ENCODE assay signal across 18 cellular contexts in genomic region chr4:23934223-23934622, GRCh38. TPM values are rescaled to one million over a fixed set of nuclear protein-coding genes. Genes with fewer than 3 reads are reported as not detected.
A peak's percentile ranks its signal among the peaks of the same experiment; 100 is the strongest.
DNase-seq lines count a peak whose midpoint lies in the region; ATAC-seq, FAIRE-seq and TF ChIP-seq lines count a peak whose summit lies in the region.
"Had no signal": no experiment of that assay in that cellular context is flagged by ENCODE, and none has a peak within 500 bp of the region (broad histone marks: within the 10 kb centered on the region; RNA-seq: fewer than 3 reads in every experiment).

No MANE protein-coding gene starts in this region.

- H3K4ac ChIP-seq in IMR-90 (ENCODE audit: low read depth, low read length), result 0 out of 2 replicates have a peak overlapping the region, but pooled peaks have one; percentile 23
- no peak overlapping the region for H3K4ac ChIP-seq in trophoblast cell (ENCODE audit: low read depth, low read length)

- H4K20me1 ChIP-seq in IMR-90 (ENCODE audit: insufficient read depth, low read length), result no peaks in the 10 kb centered on the region

- peak overlapping the region; percentile 22; the same call in 1 of the 2 replicates for H2BK20ac ChIP-seq in IMR-90 (ENCODE audit: low read depth, low read length)

- H2AK5ac ChIP-seq in IMR-90 (ENCODE audit: low read depth, low read length), result peak overlapping the region; percentile 3; the same call in 1 of the 2 replicates
- no peak overlapping the region for H2AK5ac ChIP-seq in trophoblast cell (ENCODE audit: low read length)

- in situ Hi-C loops in IMR-90 (cut with MboI; ENCODE audit: low sequenced_read_pairs), result no loop called here

- no peak overlapping the region for H3K56ac ChIP-seq in IMR-90 (ENCODE audit: extremely low read depth, insufficient read depth, low read length)

- H2BK15ac ChIP-seq in IMR-90 (ENCODE audit: low read depth, low read length), result peak overlapping the region; percentile 60; the same call in 1 of the 3 replicates

- H2BK5ac ChIP-seq in IMR-90 (ENCODE audit: low read depth, low read length, poor library complexity, severe bottlenecking), result no peak overlapping the region
- no peak overlapping the region for H2BK5ac ChIP-seq in trophoblast cell (ENCODE audit: low read depth, low read length, poor library complexity)

- H3K14ac ChIP-seq in IMR-90 (replicated peaks; ENCODE audit: low read depth, low read length), result no peak overlapping the region
- no peak overlapping the region for H3K14ac ChIP-seq in trophoblast cell (ENCODE audit: low read length)

- H2AK9ac ChIP-seq in IMR-90 (replicated peaks; ENCODE audit: low read depth, low read length, poor library complexity), result no peak overlapping the region

- H3K9me3 ChIP-seq in IMR-90 (ENCODE audit: control insufficient read depth, insufficient read depth, low read length) (no peaks in the 10 kb centered on the region), trophoblast cell (ENCODE audit: insufficient read depth, low read depth, low read length) (peaks cover 3% of the 10 kb centered on the region)
- H3K9me3 ChIP-seq: SJCRH30 had no signal

- no peaks in the 10 kb centered on the region for H3K79me1 ChIP-seq in IMR-90 (ENCODE audit: low read depth in 1 of 2, low read length in 2 of 2)
- H3K79me1 ChIP-seq in trophoblast cell (ENCODE audit: low read length), result peaks cover 5% of the 10 kb centered on the region

- H3K23ac ChIP-seq in IMR-90 (ENCODE audit: low read depth, low read length) (no peak overlapping the region), trophoblast cell (ENCODE audit: low read length) (no peak overlapping the region)

- no peak overlapping the region for H3K4me3 ChIP-seq in IMR-90 (ENCODE audit: insufficient read depth, low read depth, low read length)
- no peak overlapping the region for H3K4me3 ChIP-seq in trophoblast cell (ENCODE audit: low read depth, low read length)
- H3K4me3 ChIP-seq: PC-9, SJCRH30 had no signal

- no peak overlapping the region for H4K12ac ChIP-seq in trophoblast cell (ENCODE audit: low read depth, low read length)

- DNase-seq in ELF-1 (ENCODE audit: low read depth, low spot score) (peak; percentile 43), IMR-90 (no peak), caudate nucleus (lab: John Stamatoyannopoulos, UW) (no peak), trophoblast cell (peak in 1 of 2 donors; percentile 43), HTR-8/SVneo (ENCODE audit: insufficient read length, low spot score) (no peak), NCI-H1930 (lab: John Stamatoyannopoulos, UW) (no peak), NCI-H526 treated with DMSO at 0.1 percent for 48 hours (lab: John Stamatoyannopoulos, UW) (no peak), NCI-H82 treated with DMSO at 0.1 percent for 48 hours (lab: John Stamatoyannopoulos, UW; ENCODE audit: unreplicated experiment) (no peak)
- DNase-seq: activated CD8-positive, alpha-beta T cell treated with anti-CD3 and anti-CD28 coated beads for 36 hours; activated naive CD4-positive, alpha-beta T cell treated with anti-CD3 and anti-CD28 coated beads, Interleukin-2, amount 10 ng/mL, durations not matched to agents 7 days and 5 days; activated T-cell treated with anti-CD3 and anti-CD28 coated beads, Interleukin-2, amount 50 U/mL, for 1 hour; NCI-H1436 treated with DMSO at 0.1 percent for 48 hours; NCI-H774; PC-9; stimulated activated CD8-positive, alpha-beta memory T cell treated with anti-CD3 and anti-CD28 coated beads, Interleukin-4, amount 100 ng/mL, for 48 hours; T-helper 2 cell had no signal

- TF ChIP-seq CTCF in IMR-90 (conservative IDR thresholded peaks at IDR 0.05; ENCODE audit: low read depth, low read length), result no peak

- H3K9ac ChIP-seq in IMR-90 (ENCODE audit: low read depth, low read length) (no peak overlapping the region), trophoblast cell (ENCODE audit: low read length) (no peak overlapping the region)

- no peak overlapping the region for H2AFZ ChIP-seq in IMR-90 (replicated peaks; ENCODE audit: low read length, poor library complexity)
- H2AFZ ChIP-seq in trophoblast cell (ENCODE audit: insufficient read depth, low read length, poor library complexity), result no peak overlapping the region
- H2AFZ ChIP-seq: PC-9 had no signal

- H3K79me2 ChIP-seq in trophoblast cell (ENCODE audit: control insufficient read depth, insufficient read depth, low read length, poor library complexity), result no peaks in the 10 kb centered on the region

- H2BK12ac ChIP-seq in trophoblast cell (ENCODE audit: low read length), result peak overlapping the region; percentile 8

- no CpG with 5 or more reads among the region's 4 CpGs for WGBS in IMR-90 (ENCODE audit: extremely low coverage in 2 of 2, insufficient read length in 1 of 2), 2 experiments
- WGBS in trophoblast cell (ENCODE audit: extremely low coverage, insufficient coverage, insufficient read length), result no CpG with 5 or more reads among the region's 4 CpGs

- H4K91ac ChIP-seq in IMR-90 (ENCODE audit: insufficient read depth, low read depth, low read length), result peak overlapping the region; percentile 28; the same call in 1 of the 2 replicates
- peak overlapping the region; percentile 10 for H4K91ac ChIP-seq in trophoblast cell (ENCODE audit: low read depth, low read length)

- 0 out of 4 replicates have a peak overlapping the region, but pooled peaks of 1 of the 2 experiments have one; percentile 21 for H4K8ac ChIP-seq in IMR-90 (ENCODE audit: low read depth in 2 of 2, low read length in 2 of 2)
- H4K8ac ChIP-seq in trophoblast cell (ENCODE audit: low read depth, low read length), result no peak overlapping the region

- POLR2A ChIA-PET in IMR-90 (lab: Charles Lee; ENCODE audit: unreplicated experiment), result no interaction called here

- no TSS peak for BruUV-seq in IMR-90 (replicated peaks; lab: Mats Ljungman, UMichigan)

- no peak for ATAC-seq in IMR-90 (ENCODE audit: low read depth)
- ATAC-seq: activated CD8-positive, alpha-beta T cell treated with anti-CD3 and anti-CD28 coated beads for 36 hours had no signal

- CTCF ChIA-PET in IMR-90 (lab: Yijun Ruan, JAX), result no interaction called here

- H3K4me2 ChIP-seq in IMR-90 (ENCODE audit: low read depth, low read length) (no peak overlapping the region), trophoblast cell (ENCODE audit: low read length) (no peak overlapping the region)
- H3K4me2 ChIP-seq: PC-9 had no signal

- intact Hi-C loops in IMR-90 (cut with micrococcal nuclease), result no loop called here

- dilution Hi-C loops in IMR-90 (cut with HindIII; ENCODE audit: low sequenced_read_pairs, unreplicated experiment), result no loop called here

- H2BK120ac ChIP-seq in IMR-90 (ENCODE audit: low read depth, low read length) (0 out of 2 replicates have a peak overlapping the region, but pooled peaks have one; percentile 25), trophoblast cell (ENCODE audit: insufficient read depth, low read length, poor library complexity) (peak overlapping the region; percentile 46)

- no peak overlapping the region for H3K27ac ChIP-seq in IMR-90 (ENCODE audit: insufficient read depth, low read length)
- H3K27ac ChIP-seq in caudate nucleus (ENCODE audit: low read depth, low read length), result peak overlapping the region; percentile 18
- no peak overlapping the region for H3K27ac ChIP-seq in trophoblast cell (ENCODE audit: low read depth, low read length)
- H3K27ac ChIP-seq: PC-9, SJCRH30 had no signal

- H3K36me3 ChIP-seq in IMR-90 (ENCODE audit: control insufficient read depth, insufficient read depth, low read length), result no peaks in the 10 kb centered on the region
- no peaks in the 10 kb centered on the region for H3K36me3 ChIP-seq in trophoblast cell (ENCODE audit: control insufficient read depth in 1 of 2, insufficient read depth in 2 of 2, low read length in 2 of 2)
- H3K36me3 ChIP-seq: SJCRH30 had no signal

- TF ChIP-seq RAD21 in IMR-90 (IDR thresholded peaks at IDR 0.05; ENCODE audit: low read length), result no peak

- FAIRE-seq in HTR-8/SVneo (lab: Jason Lieb, UNC), result no peak
- FAIRE-seq: endothelial cell of umbilical vein had no signal

- peak overlapping the region; percentile 51 for H3K18ac ChIP-seq in IMR-90 (ENCODE audit: low read depth, low read length)
- H3K18ac ChIP-seq in trophoblast cell (ENCODE audit: low read length), result no peak overlapping the region

- TF ChIP-seq POLR2A in IMR-90 (IDR thresholded peaks at IDR 0.05; ENCODE audit: low read depth, low read length), result no peak

- H3K4me1 ChIP-seq in IMR-90 (ENCODE audit: control insufficient read depth, insufficient read depth, low read length) (peaks cover 3% of the 10 kb centered on the region; the same call in 1 of the 2 replicates), trophoblast cell (ENCODE audit: control insufficient read depth in 1 of 2, insufficient read depth in 2 of 2, low read length in 2 of 2) (peaks cover 2 to 8% of the 10 kb centered on the region in 2 experiments)
- H3K4me1 ChIP-seq: SJCRH30 had no signal

- H3K27me3 ChIP-seq in IMR-90 (ENCODE audit: control insufficient read depth, insufficient read depth, low read length) (peaks cover 3% of the 10 kb centered on the region; the same call in 1 of the 2 replicates), trophoblast cell (ENCODE audit: insufficient read depth, low read length) (no peaks in the 10 kb centered on the region)
- H3K27me3 ChIP-seq: SJCRH30 had no signal

- H4K5ac ChIP-seq in IMR-90 (ENCODE audit: low read depth, low read length), result peak overlapping the region; percentile 52; the same call in 1 of the 2 replicates

- H3K9me1 ChIP-seq in IMR-90 (ENCODE audit: insufficient read depth, low read length), result 0 out of 2 replicates have a peak, but pooled peaks cover 3% of the 10 kb centered on the region

TF ChIP-seq in IMR-90, 13 proteins besides CTCF, POLR2A, EP300 and RAD21 (continues in another document):
- TF ChIP-seq SMC3 (IDR thresholded peaks at IDR 0.05; ENCODE audit: low read depth, low read length), result no peak
- TF ChIP-seq CHD1 (IDR thresholded peaks at IDR 0.05; ENCODE audit: low read depth, low read length), result no peak
- TF ChIP-seq CEBPB (IDR thresholded peaks at IDR 0.05; ENCODE audit: low read depth, low read length), result no peak
- TF ChIP-seq MXI1 (IDR thresholded peaks at IDR 0.05; ENCODE audit: borderline replicate concordance, low read depth, low read length), result no peak
- TF ChIP-seq NFE2L2 (IDR thresholded peaks at IDR 0.05; ENCODE audit: low read depth, low read length), result no peak
- TF ChIP-seq MAFK (IDR thresholded peaks at IDR 0.05; ENCODE audit: low read depth, low read length), result no peak

RNA-seq across cellular contexts. Expression of gene PPARGC1A, which starts 44.4 kb away (rescaled TPM):
- total RNA-seq in IMR-90 (2012; rRNA removed), result under 0.01 TPM in 2 replicates
- polyA plus RNA-seq in IMR-90 (2012; rRNA removed), result 0.03 TPM in 2 replicates
- polyA plus RNA-seq in IMR-90 (2012; cell fraction: cytosol; rRNA removed), result 0.01 TPM in 1 of 2 replicates, not detected in the other
- polyA plus RNA-seq in IMR-90 (2012; cell fraction: nucleus; rRNA removed; ENCODE audit: low replicate concordance), result 0.25 TPM in 1 of 2 replicates, not detected in the other
- 3.6 and 3.7 TPM in 2 replicates for polyA plus RNA-seq in trophoblast cell (2013)
- total RNA-seq: activated CD8-positive, alpha-beta T cell treated with anti-CD3 and anti-CD28 coated beads for 36 hours; endothelial cell of umbilical vein; PC-9 had no signal
- polyA plus RNA-seq: endothelial cell of umbilical vein had no signal
